5 cellular contexts compared by ENCODE assay signal in genomic region chr1:80075351-80075750, GRCh38.
"Had no signal": no experiment of that assay in that cellular context is flagged by ENCODE, and none has a peak within 500 bp of the region (broad histone marks: within the 10 kb centered on the region; RNA-seq: fewer than 3 reads in every experiment).

No MANE protein-coding gene starts in this region.

- H3K27ac Mint-ChIP-seq: GM23338, H9 had no signal

- DNase-seq: H9, HCEC 1CT, IMR-90 had no signal

- H2AFZ ChIP-seq: GM23338 had no signal

- H3K4me3 ChIP-seq: GM23338, K562 had no signal

- H3K4me2 ChIP-seq: GM23338 had no signal

- H3K9me3 Mint-ChIP-seq: GM23338 had no signal

- H3K4me1 Mint-ChIP-seq: GM23338, H9 had no signal

- H3K4me3 Mint-ChIP-seq: GM23338, H9 had no signal
